16 cellular contexts compared by ENCODE assay signal in the genomic region with DNA sequence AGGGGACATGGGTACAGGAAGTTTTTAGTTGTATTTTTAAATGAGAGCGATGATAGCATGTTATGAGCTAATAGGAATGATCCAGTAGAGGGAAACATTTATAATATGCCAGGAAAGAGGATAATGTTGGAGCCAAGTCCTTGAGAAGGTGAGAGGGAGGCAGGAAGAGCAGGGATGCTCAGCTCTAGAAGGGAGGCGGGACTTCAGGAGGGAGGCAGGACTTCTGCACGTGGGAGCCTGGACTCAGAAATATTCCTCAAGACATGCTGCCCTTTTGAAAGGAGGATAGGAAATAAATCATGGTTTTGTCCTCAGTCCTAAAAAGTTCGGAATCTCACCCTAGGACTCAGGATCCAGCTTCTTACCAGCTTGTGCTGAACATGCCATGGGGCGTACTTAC. TPM values are rescaled to one million over a fixed set of nuclear protein-coding genes. Genes with fewer than 3 reads are reported as not detected.
DNase-seq lines count a peak whose midpoint lies in the region; ATAC-seq, FAIRE-seq and TF ChIP-seq lines count a peak whose summit lies in the region.
"Had no signal": no experiment of that assay in that cellular context is flagged by ENCODE, and none has a peak within 500 bp of the region (broad histone marks: within the 10 kb centered on the region; RNA-seq: fewer than 3 reads in every experiment).

No MANE protein-coding gene starts in this region.

- intact Hi-C loops in left ventricle myocardium inferior (cut with micrococcal nuclease), result no loop called here
- intact Hi-C loops in right cardiac atrium (cut with DNase I), result no loop called here
- intact Hi-C loops in naive thymus-derived CD4-positive, alpha-beta T cell (cut with micrococcal nuclease), result no loop called here
- intact Hi-C loops in pancreas (cut with DNase I), result no loop called here

- H3K27me3 Mint-ChIP-seq in activated T-helper 17 cell treated with anti-CD3 and anti-CD28 coated beads, Interleukin-2, amount 50 U/mL, for 72 hours, result no peaks in the 10 kb centered on the region
- H3K27me3 Mint-ChIP-seq in naive thymus-derived CD4-positive, alpha-beta T cell, result no peaks in the 10 kb centered on the region
- peaks cover 21% of the 10 kb centered on the region for H3K27me3 Mint-ChIP-seq in progenitor cell of endocrine pancreas

- DNase-seq in left ventricle myocardium inferior, result no peak
- no peak for DNase-seq in right cardiac atrium
- DNase-seq in naive thymus-derived CD4-positive, alpha-beta T cell, result no peak
- DNase-seq in pancreas, result no peak
- DNase-seq in ecto neural progenitor cell (ENCODE audit: low spot score), result no peak
- no peak for DNase-seq in progenitor cell of endocrine pancreas (ENCODE audit: low spot score, unreplicated experiment)
- DNase-seq: activated CD8-positive, alpha-beta memory T cell treated with anti-CD3 and anti-CD28 coated beads, Interleukin-2, amount 50 U/mL, for 4 hours; hippocampal formation; NCI-H1694; retina; stimulated activated CD4-positive, alpha-beta T cell treated with anti-CD3 and anti-CD28 coated beads, Interleukin-1b, Interleukin-23, amount 100 ng/mL, for 48 hours had no signal

- peak overlapping the region; percentile 90 for H3K27ac Mint-ChIP-seq in activated T-helper 17 cell treated with anti-CD3 and anti-CD28 coated beads, Interleukin-2, amount 50 U/mL, for 72 hours
- H3K27ac Mint-ChIP-seq in naive thymus-derived CD4-positive, alpha-beta T cell, result peak overlapping the region; percentile 91 to 98 (median 94)
- H3K27ac Mint-ChIP-seq in progenitor cell of endocrine pancreas, result no peak overlapping the region
- H3K27ac Mint-ChIP-seq: type B pancreatic cell had no signal

- H3K36me3 ChIP-seq in left ventricle myocardium inferior (peaks cover 7% of the 10 kb centered on the region), pancreas (no peaks in the 10 kb centered on the region)
- H3K36me3 ChIP-seq in naive thymus-derived CD4-positive, alpha-beta T cell (ENCODE audit: control insufficient read depth in 2 of 3, insufficient read depth in 3 of 3, low read length in 3 of 3), result no peaks in the 10 kb centered on the region

- H3K27me3 ChIP-seq in left ventricle myocardium inferior (ENCODE audit: low read depth), result no peaks in the 10 kb centered on the region
- H3K27me3 ChIP-seq in right cardiac atrium (ENCODE audit: control insufficient read depth, insufficient read depth), result no peaks in the 10 kb centered on the region
- no peaks in the 10 kb centered on the region for H3K27me3 ChIP-seq in naive thymus-derived CD4-positive, alpha-beta T cell (ENCODE audit: control insufficient read depth in 2 of 2, insufficient read depth in 2 of 2, low read length in 2 of 2)
- no peaks in the 10 kb centered on the region for H3K27me3 ChIP-seq in pancreas
- H3K27me3 ChIP-seq: SJSA1 had no signal

- peaks cover 74% of the 10 kb centered on the region for H3K4me1 Mint-ChIP-seq in activated T-helper 17 cell treated with anti-CD3 and anti-CD28 coated beads, Interleukin-2, amount 50 U/mL, for 72 hours
- H3K4me1 Mint-ChIP-seq in naive thymus-derived CD4-positive, alpha-beta T cell, result peaks cover 74 to 99% (median 96%) of the 10 kb centered on the region in 7 donors
- H3K4me1 Mint-ChIP-seq in progenitor cell of endocrine pancreas (ENCODE audit: low read depth), result peaks cover 4% of the 10 kb centered on the region

- H3K9me3 ChIP-seq in left ventricle myocardium inferior (replicated peaks) (no peaks in the 10 kb centered on the region), right cardiac atrium (ENCODE audit: control insufficient read depth, low read length) (no peaks in the 10 kb centered on the region), pancreas (no peaks in the 10 kb centered on the region)
- H3K9me3 ChIP-seq in naive thymus-derived CD4-positive, alpha-beta T cell (ENCODE audit: control insufficient read depth in 2 of 3, low read length in 3 of 3), result no peaks in the 10 kb centered on the region
- H3K9me3 ChIP-seq: SJSA1 had no signal

- H3K9me3 Mint-ChIP-seq in activated T-helper 17 cell treated with anti-CD3 and anti-CD28 coated beads, Interleukin-2, amount 50 U/mL, for 72 hours, result peaks cover 3% of the 10 kb centered on the region
- H3K9me3 Mint-ChIP-seq in naive thymus-derived CD4-positive, alpha-beta T cell, result no peaks in the 10 kb centered on the region
- H3K9me3 Mint-ChIP-seq in progenitor cell of endocrine pancreas (ENCODE audit: low read depth), result no peaks in the 10 kb centered on the region
- H3K9me3 Mint-ChIP-seq: type B pancreatic cell had no signal

- FAIRE-seq in pancreas (lab: Jason Lieb, UNC), result no peak
- FAIRE-seq: HTR-8/SVneo had no signal

- H3K4me1 ChIP-seq in left ventricle myocardium inferior (peaks cover 76% of the 10 kb centered on the region), right cardiac atrium (ENCODE audit: control insufficient read depth, insufficient read depth, low read length) (peaks cover 8% of the 10 kb centered on the region), pancreas (no peaks in the 10 kb centered on the region)
- H3K4me1 ChIP-seq in naive thymus-derived CD4-positive, alpha-beta T cell (ENCODE audit: control insufficient read depth in 2 of 2, insufficient read depth in 2 of 2, low read length in 2 of 2), result peaks cover 89 to 91% of the 10 kb centered on the region in 2 donors

- CTCF ChIA-PET in naive thymus-derived CD4-positive, alpha-beta T cell (lab: Charles Lee), result interaction anchor here (1.3 to 1.4 kb wide), 2 partner anchors 10 to 50 kb away, joined by 3 read pairs; no protein-coding TSS in a partner anchor

- no peak for ATAC-seq in right cardiac atrium
- no peak for ATAC-seq in activated T-helper 17 cell treated with anti-CD3 and anti-CD28 coated beads, Interleukin-2, amount 50 U/mL, for 72 hours (replicated peaks)
- ATAC-seq in naive thymus-derived CD4-positive, alpha-beta T cell, result no peak
- no peak for ATAC-seq in pancreas
- no peak for ATAC-seq in GM18909 (IDR thresholded peaks at IDR 0.05; ENCODE audit: poor library complexity, unreplicated experiment)

- H3K27ac ChIP-seq in left ventricle myocardium inferior (replicated peaks) (peak overlapping the region; percentile 24), right cardiac atrium (ENCODE audit: low read length) (no peak overlapping the region), pancreas (no peak overlapping the region)
- H3K27ac ChIP-seq in naive thymus-derived CD4-positive, alpha-beta T cell (ENCODE audit: low read depth, low read length), result peak overlapping the region; percentile 72
- H3K27ac ChIP-seq: SJSA1 had no signal

- POLR2A ChIA-PET in naive thymus-derived CD4-positive, alpha-beta T cell (lab: Charles Lee), result interaction anchor here (1.1 to 1.6 kb wide), 2 partner anchors 10 to 37 kb away, joined by 3 read pairs; no protein-coding TSS in a partner anchor

- TF ChIP-seq CTCF in left ventricle myocardium inferior (IDR thresholded peaks at IDR 0.05; ENCODE audit: borderline replicate concordance) (no peak), pancreas (IDR thresholded peaks at IDR 0.05) (no peak), progenitor cell of endocrine pancreas (IDR thresholded peaks at IDR 0.05; ENCODE audit: unreplicated experiment) (no peak)

- H3K4me3 ChIP-seq in left ventricle myocardium inferior (no peak overlapping the region), right cardiac atrium (ENCODE audit: low read length) (no peak overlapping the region), pancreas (no peak overlapping the region)
- no peak overlapping the region for H3K4me3 ChIP-seq in naive thymus-derived CD4-positive, alpha-beta T cell (ENCODE audit: low read length)
- H3K4me3 ChIP-seq: SJSA1 had no signal

- peak overlapping the region; percentile 77 for H3K4me3 Mint-ChIP-seq in activated T-helper 17 cell treated with anti-CD3 and anti-CD28 coated beads, Interleukin-2, amount 50 U/mL, for 72 hours
- peak overlapping the region; percentile 8 to 92 (median 72) for H3K4me3 Mint-ChIP-seq in naive thymus-derived CD4-positive, alpha-beta T cell
- no peak overlapping the region for H3K4me3 Mint-ChIP-seq in progenitor cell of endocrine pancreas (ENCODE audit: low read depth)
- H3K4me3 Mint-ChIP-seq: type B pancreatic cell had no signal

- WGBS in right cardiac atrium, result 73% methylated on average over 5 of the region's 5 CpGs
- 84 to 87% methylated on average over 5 of the region's 5 CpGs for WGBS in pancreas, 2 donors

- H3K36me3 Mint-ChIP-seq in activated T-helper 17 cell treated with anti-CD3 and anti-CD28 coated beads, Interleukin-2, amount 50 U/mL, for 72 hours (ENCODE audit: low read depth), result peaks cover 9% of the 10 kb centered on the region
- H3K36me3 Mint-ChIP-seq in naive thymus-derived CD4-positive, alpha-beta T cell, result peaks cover 0 to 12% (median 8%) of the 10 kb centered on the region in 5 donors
- H3K36me3 Mint-ChIP-seq in progenitor cell of endocrine pancreas (ENCODE audit: insufficient read depth), result no peaks in the 10 kb centered on the region
- H3K36me3 Mint-ChIP-seq: type B pancreatic cell had no signal

RNA-seq across cellular contexts. Expression of gene ADARB1, which starts 5.9 kb away (rescaled TPM):
- 15.5 TPM for total RNA-seq in left ventricle myocardium inferior
- 10 to 100 TPM; 16.9 to 23.8 (median 19.4) TPM for total RNA-seq in right cardiac atrium
- 9.1 TPM for polyA plus RNA-seq in right cardiac atrium
- total RNA-seq in activated T-helper 17 cell treated with anti-CD3 and anti-CD28 coated beads, Interleukin-2, amount 50 U/mL, for 72 hours, result 10 to 100 TPM; 22.7 to 32.0 TPM
- total RNA-seq in naive thymus-derived CD4-positive, alpha-beta T cell, result 10 to 100 TPM; 35.7 to 52.2 (median 38.9) TPM
- polyA plus RNA-seq in naive thymus-derived CD4-positive, alpha-beta T cell, result 10 to 100 TPM in 1 of 2 donors, 1 to 10 TPM in 1; 6.2 to 11.7 TPM
- total RNA-seq in pancreas, result 10 to 100 TPM in 1 of 6 donors, 1 to 10 TPM in 5; 5.4 to 10.1 (median 6.3) TPM
- 1 to 10 TPM; 5.6 to 7.9 TPM for polyA plus RNA-seq in pancreas
- total RNA-seq in progenitor cell of endocrine pancreas, result 17.0 and 19.1 TPM in 2 replicates

Comparison
In these comparisons a context has a peak if more than half of its experiments do, and no peak if none do; other contexts are left out.
1. H3K27ac ChIP-seq: peak in left ventricle myocardium inferior (single experiment) and naive thymus-derived CD4-positive, alpha-beta T cell (single experiment); none in right cardiac atrium (single experiment) and pancreas (0 of 4).